9 cellular contexts compared by ENCODE assay signal in the genomic region with DNA sequence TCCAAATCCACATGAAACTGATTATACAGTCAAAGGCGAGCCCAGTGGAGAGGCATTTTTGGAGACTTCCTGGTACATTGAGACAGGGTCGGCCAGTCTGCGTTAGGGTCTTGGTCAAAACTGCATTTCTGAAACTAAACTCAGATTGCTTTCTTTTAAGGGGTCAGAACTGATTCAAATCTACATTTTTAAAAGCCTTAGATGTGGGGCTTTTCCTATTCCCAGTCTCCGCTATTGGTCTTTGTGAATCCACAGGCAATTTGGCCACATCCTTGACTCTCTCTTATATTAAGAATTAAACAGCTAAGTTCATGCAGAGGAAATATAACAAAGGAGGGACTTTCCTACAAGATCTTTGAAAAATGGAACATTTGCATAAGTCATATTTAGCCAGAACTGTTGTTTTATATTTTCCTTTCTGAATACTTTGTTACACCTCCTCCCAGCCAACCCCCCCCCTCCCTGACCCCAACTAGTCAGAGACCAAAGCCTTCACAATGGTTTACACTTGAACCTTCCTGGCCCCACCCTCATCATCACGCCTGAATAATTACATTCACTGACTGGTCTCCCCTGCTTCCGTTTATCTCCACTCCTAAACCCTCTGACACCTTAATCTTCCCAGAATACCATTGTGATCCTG. TPM values are rescaled to one million over a fixed set of nuclear protein-coding genes. Genes with fewer than 3 reads are reported as not detected.
DNase-seq lines count a peak whose midpoint lies in the region; ATAC-seq lines count a peak whose summit lies in the region.
"Had no signal": no experiment of that assay in that cellular context is flagged by ENCODE, and none has a peak within 500 bp of the region (broad histone marks: within the 10 kb centered on the region; RNA-seq: fewer than 3 reads in every experiment).

No MANE protein-coding gene starts in this region.

- H3K27me3 Mint-ChIP-seq in activated T-helper 1 cell treated with anti-CD3 and anti-CD28 coated beads, Interleukin-12 subunit alpha, Interleukin-12 subunit beta, Interleukin-2, Interleukin-4 antibody, amounts not matched to agents 30 ng/mL and 10 ng/mL and 1 ng/mL, durations not matched to agents 14 hours and 24 hours and 36 hours (ENCODE audit: insufficient read depth) = no peaks in the 10 kb centered on the region

- DNase-seq in activated T-cell treated with anti-CD3 and anti-CD28 coated beads for 24 hours (ENCODE audit: low read depth) (peak; percentile 60), UCSD-AML1 (lab: John Stamatoyannopoulos, UW; ENCODE audit: unreplicated experiment) (no peak), LoVo (ENCODE audit: low spot score) (no peak), D341Med (ENCODE audit: low spot score) (no peak)
- no peak for DNase-seq in activated T-cell treated with anti-CD3 and anti-CD28 coated beads, Interleukin-2, amount 50 U/mL, for 1 hour
- DNase-seq in activated T-helper 1 cell treated with anti-CD3 and anti-CD28 coated beads, Interleukin-12 subunit alpha, Interleukin-12 subunit beta, Interleukin-2, Interleukin-4 antibody, amounts not matched to agents 30 ng/mL and 10 ng/mL and 1 ng/mL, durations not matched to agents 14 hours and 24 hours and 36 hours (ENCODE audit: low spot score) = no peak
- DNase-seq in stimulated activated naive CD8-positive, alpha-beta T cell treated with anti-CD3 and anti-CD28 coated beads, Interleukin-15, Interleukin-2, amounts not matched to agents 100 U/mL and 50 U/mL, for 24 hours = peak; percentile 70

- peak overlapping the region; percentile 81 for H3K27ac Mint-ChIP-seq in activated T-helper 1 cell treated with anti-CD3 and anti-CD28 coated beads, Interleukin-12 subunit alpha, Interleukin-12 subunit beta, Interleukin-2, Interleukin-4 antibody, amounts not matched to agents 30 ng/mL and 10 ng/mL and 1 ng/mL, durations not matched to agents 14 hours and 24 hours and 36 hours

- ATAC-seq in HG03025 (IDR thresholded peaks at IDR 0.05; ENCODE audit: low FRiP score, unreplicated experiment) = peak; percentile 55
- ATAC-seq in stimulated activated naive CD8-positive, alpha-beta T cell treated with anti-CD3 and anti-CD28 coated beads, Interleukin-15, Interleukin-2, amounts not matched to agents 100 U/mL and 50 U/mL, for 24 hours = peak; percentile 85
- ATAC-seq: left colon had no signal

- intact Hi-C loops in activated T-helper 1 cell treated with anti-CD3 and anti-CD28 coated beads, Interleukin-12 subunit alpha, Interleukin-12 subunit beta, Interleukin-2, Interleukin-4 antibody, amounts not matched to agents 30 ng/mL and 10 ng/mL and 1 ng/mL, durations not matched to agents 14 hours and 24 hours and 36 hours (cut with micrococcal nuclease) = loop anchor here (1.0 kb wide), 2 partner anchors 14 to 31 kb away; partner anchors contain the start of gene SELL

- H3K4me3 Mint-ChIP-seq in activated T-helper 1 cell treated with anti-CD3 and anti-CD28 coated beads, Interleukin-12 subunit alpha, Interleukin-12 subunit beta, Interleukin-2, Interleukin-4 antibody, amounts not matched to agents 30 ng/mL and 10 ng/mL and 1 ng/mL, durations not matched to agents 14 hours and 24 hours and 36 hours = peak overlapping the region; percentile 3

- H3K9me3 Mint-ChIP-seq in activated T-helper 1 cell treated with anti-CD3 and anti-CD28 coated beads, Interleukin-12 subunit alpha, Interleukin-12 subunit beta, Interleukin-2, Interleukin-4 antibody, amounts not matched to agents 30 ng/mL and 10 ng/mL and 1 ng/mL, durations not matched to agents 14 hours and 24 hours and 36 hours = no peaks in the 10 kb centered on the region

- peaks cover 67% of the 10 kb centered on the region for H3K4me1 Mint-ChIP-seq in activated T-helper 1 cell treated with anti-CD3 and anti-CD28 coated beads, Interleukin-12 subunit alpha, Interleukin-12 subunit beta, Interleukin-2, Interleukin-4 antibody, amounts not matched to agents 30 ng/mL and 10 ng/mL and 1 ng/mL, durations not matched to agents 14 hours and 24 hours and 36 hours (ENCODE audit: low read depth)

- no peaks in the 10 kb centered on the region for H3K36me3 Mint-ChIP-seq in activated T-helper 1 cell treated with anti-CD3 and anti-CD28 coated beads, Interleukin-12 subunit alpha, Interleukin-12 subunit beta, Interleukin-2, Interleukin-4 antibody, amounts not matched to agents 30 ng/mL and 10 ng/mL and 1 ng/mL, durations not matched to agents 14 hours and 24 hours and 36 hours (ENCODE audit: low read depth)

RNA-seq across cellular contexts. Expression of gene SELL, which starts 30.9 kb away (rescaled TPM):
- 115 and 117 TPM in 2 replicates for total RNA-seq in activated T-helper 1 cell treated with anti-CD3 and anti-CD28 coated beads, Interleukin-12 subunit alpha, Interleukin-12 subunit beta, Interleukin-2, Interleukin-4 antibody, amounts not matched to agents 30 ng/mL and 10 ng/mL and 1 ng/mL, durations not matched to agents 14 hours and 24 hours and 36 hours

RNA-seq across cellular contexts. Expression of gene SELP, which starts 50.6 kb away (rescaled TPM):
- 0.13 TPM in 1 of 2 replicates, not detected in the other for total RNA-seq in activated T-helper 1 cell treated with anti-CD3 and anti-CD28 coated beads, Interleukin-12 subunit alpha, Interleukin-12 subunit beta, Interleukin-2, Interleukin-4 antibody, amounts not matched to agents 30 ng/mL and 10 ng/mL and 1 ng/mL, durations not matched to agents 14 hours and 24 hours and 36 hours

RNA-seq across cellular contexts. Expression of gene SELE, which starts 53.4 kb away (rescaled TPM):
- total RNA-seq in activated T-helper 1 cell treated with anti-CD3 and anti-CD28 coated beads, Interleukin-12 subunit alpha, Interleukin-12 subunit beta, Interleukin-2, Interleukin-4 antibody, amounts not matched to agents 30 ng/mL and 10 ng/mL and 1 ng/mL, durations not matched to agents 14 hours and 24 hours and 36 hours = not detected in 2 replicates

Comparison
In these comparisons a context has a peak if more than half of its experiments do, and no peak if none do; other contexts are left out.
1. DNase-seq: peak in activated T-cell treated with anti-CD3 and anti-CD28 coated beads for 24 hours (single experiment) and stimulated activated naive CD8-positive, alpha-beta T cell treated with anti-CD3 and anti-CD28 coated beads, Interleukin-15, Interleukin-2, amounts not matched to agents 100 U/mL and 50 U/mL, for 24 hours (single experiment); none in activated T-cell treated with anti-CD3 and anti-CD28 coated beads, Interleukin-2, amount 50 U/mL, for 1 hour (single experiment), activated T-helper 1 cell treated with anti-CD3 and anti-CD28 coated beads, Interleukin-12 subunit alpha, Interleukin-12 subunit beta, Interleukin-2, Interleukin-4 antibody, amounts not matched to agents 30 ng/mL and 10 ng/mL and 1 ng/mL, durations not matched to agents 14 hours and 24 hours and 36 hours (single experiment), UCSD-AML1 (single experiment), LoVo (single experiment) and D341Med (single experiment).